Comparison of ENCODE assay signal across 15 cellular contexts in the genomic region with DNA sequence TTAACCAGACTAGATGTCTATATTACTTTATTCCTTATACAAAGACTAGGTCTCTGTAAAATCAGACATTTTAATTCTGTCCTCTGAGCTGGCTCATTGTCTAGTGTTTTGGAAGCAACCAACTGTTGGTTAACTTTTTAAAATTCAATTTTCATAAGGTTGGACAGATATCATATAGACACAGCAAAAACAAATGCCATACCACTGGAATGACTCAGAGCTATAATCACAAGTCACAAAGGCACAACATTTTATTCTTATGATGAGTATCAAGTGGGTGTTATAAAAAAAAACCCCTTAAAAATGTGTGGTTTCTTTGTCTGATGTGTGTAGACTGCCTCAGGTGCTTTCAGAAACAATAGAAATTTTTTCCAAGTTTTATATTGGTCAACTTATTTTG.
DNase-seq lines count a peak whose midpoint lies in the region; ATAC-seq and TF ChIP-seq lines count a peak whose summit lies in the region.
"Had no signal": no experiment of that assay in that cellular context is flagged by ENCODE, and none has a peak within 500 bp of the region (broad histone marks: within the 10 kb centered on the region; RNA-seq: fewer than 3 reads in every experiment).

No MANE protein-coding gene starts in this region.

- ATAC-seq in GM21737 (IDR thresholded peaks at IDR 0.05; ENCODE audit: unreplicated experiment) (no peak), GM19324 (IDR thresholded peaks at IDR 0.05; ENCODE audit: low FRiP score, unreplicated experiment) (no peak)
- ATAC-seq: left colon; natural killer cell treated with Interleukin-12 subunit alpha and Interleukin-12 subunit beta and Interleukin-15 and Interleukin-18, amount 100 ng/mL, for 72 hours had no signal

- in situ Hi-C loops in ACHN (cut with HindIII; ENCODE audit: low pct_ligation_motif_present, low pct_unique_long_range_greater_than_20kb, low sequenced_read_pairs), result no loop called here
- in situ Hi-C loops in astrocyte of the cerebellum (cut with HindIII; ENCODE audit: low sequenced_read_pairs), result no loop called here

- no peaks in the 10 kb centered on the region for H3K9me3 ChIP-seq in SJCRH30 (replicated peaks)
- H3K9me3 ChIP-seq: esophagus muscularis mucosa, upper lobe of left lung had no signal

- peaks cover 15% of the 10 kb centered on the region for H3K4me1 ChIP-seq in SJCRH30
- H3K4me1 ChIP-seq: upper lobe of left lung had no signal

- DNase-seq in ACHN (peak; percentile 36), HS-27A (ENCODE audit: low read depth) (peak; percentile 84), astrocyte of the cerebellum (ENCODE audit: low read depth) (peak; percentile 66), glomerular visceral epithelial cell (ENCODE audit: extremely low spot score) (peak; percentile 64), SJCRH30 (no peak), T-helper 9 cell (no peak)
- DNase-seq: activated CD4-positive, alpha-beta T cell treated with anti-CD3 and anti-CD28 coated beads, Interleukin-2, amount 50 U/mL, for 48 hours; KG1; left colon; NCI-H2081; upper lobe of left lung had no signal

- no peak for TF ChIP-seq CTCF in astrocyte of the cerebellum (IDR thresholded peaks at IDR 0.05; ENCODE audit: low read depth, low read length, missing control alignments)

- no peaks in the 10 kb centered on the region for H3K36me3 ChIP-seq in SJCRH30
- H3K36me3 ChIP-seq: esophagus muscularis mucosa, upper lobe of left lung had no signal

- no peak overlapping the region for H3K27ac ChIP-seq in SJCRH30
- H3K27ac ChIP-seq: esophagus muscularis mucosa, upper lobe of left lung had no signal

- H3K4me3 ChIP-seq in astrocyte of the cerebellum (ENCODE audit: low read depth, low read length), result no peak overlapping the region
- no peak overlapping the region for H3K4me3 ChIP-seq in SJCRH30
- H3K4me3 ChIP-seq: esophagus muscularis mucosa, upper lobe of left lung had no signal

- H3K27me3 ChIP-seq in SJCRH30, result no peaks in the 10 kb centered on the region
- H3K27me3 ChIP-seq: esophagus muscularis mucosa, upper lobe of left lung had no signal

Comparison
In these comparisons a context has a peak if more than half of its experiments do, and no peak if none do; other contexts are left out.
1. DNase-seq: peak in ACHN (single experiment), HS-27A (single experiment), astrocyte of the cerebellum (single experiment) and glomerular visceral epithelial cell (single experiment); none in SJCRH30 (0 of 2) and T-helper 9 cell (single experiment).